In genomic region chr3:172696357-172696756, GRCh38 we compare ENCODE assay signal across 1 cellular context.
A peak's percentile ranks its signal among the peaks of the same experiment; 100 is the strongest.
TF ChIP-seq lines count a peak whose summit lies in the region.

No MANE protein-coding gene starts in this region.

TF ChIP-seq in HepG2, 621 proteins besides CTCF, POLR2A, EP300 and RAD21 (continued from another document and continues in another):
- TF ChIP-seq ZNF597 (CRISPR knock-in tag; IDR thresholded peaks at IDR 0.05) (no peak), ZNF3 (CRISPR knock-in tag; IDR thresholded peaks at IDR 0.05) (0 out of 2 replicates have a peak, but pooled peaks have one; percentile 48), SOX5 (CRISPR knock-in tag; IDR thresholded peaks at IDR 0.05; ENCODE audit: borderline replicate concordance) (peak; percentile 99), NFIC (IDR thresholded peaks at IDR 0.05; ENCODE audit: low read length) (peak; percentile 82; the same call in 1 of the 2 replicates), ZNF790 (CRISPR knock-in tag; IDR thresholded peaks at IDR 0.05; ENCODE audit: borderline replicate concordance) (no peak), ZNF841 (CRISPR knock-in tag; IDR thresholded peaks at IDR 0.05; ENCODE audit: borderline replicate concordance) (no peak), SOX6 (IDR thresholded peaks at IDR 0.05) (no peak), SOX6 (CRISPR knock-in tag; IDR thresholded peaks at IDR 0.05) (peak; percentile 99), DNMT1 (CRISPR knock-in tag; IDR thresholded peaks at IDR 0.05) (no peak), ZXDC (CRISPR knock-in tag; IDR thresholded peaks at IDR 0.05) (no peak), ZNF567 (CRISPR knock-in tag; IDR thresholded peaks at IDR 0.05; ENCODE audit: borderline replicate concordance) (no peak), ZNF569 (CRISPR knock-in tag; IDR thresholded peaks at IDR 0.05; ENCODE audit: borderline replicate concordance) (no peak), MEIS2 (CRISPR knock-in tag; IDR thresholded peaks at IDR 0.05) (no peak), ZZZ3 (CRISPR knock-in tag; IDR thresholded peaks at IDR 0.05; ENCODE audit: borderline replicate concordance) (no peak), RBFOX2 (IDR thresholded peaks at IDR 0.05; ENCODE audit: low read depth, low read length) (0 out of 2 replicates have a peak, but pooled peaks have one; percentile 25), ZNF343 (CRISPR knock-in tag; IDR thresholded peaks at IDR 0.05) (no peak), NR3C1 (CRISPR knock-in tag; IDR thresholded peaks at IDR 0.05) (no peak), JDP2 (CRISPR knock-in tag; IDR thresholded peaks at IDR 0.05; ENCODE audit: borderline replicate concordance) (no peak), PLRG1 (conservative IDR thresholded peaks at IDR 0.05) (no peak), ZFP62 (CRISPR knock-in tag; IDR thresholded peaks at IDR 0.05) (no peak), HNRNPL (IDR thresholded peaks at IDR 0.05; ENCODE audit: low read depth, low read length) (no peak), THRA (CRISPR knock-in tag; IDR thresholded peaks at IDR 0.05; ENCODE audit: borderline replicate concordance) (peak; percentile 88; the same call in 1 of the 2 replicates), ZNF616 (CRISPR knock-in tag; IDR thresholded peaks at IDR 0.05; ENCODE audit: low read depth) (no peak), ZNF563 (CRISPR knock-in tag; IDR thresholded peaks at IDR 0.05) (no peak), ZNF20 (CRISPR knock-in tag; IDR thresholded peaks at IDR 0.05) (no peak), GTF2F1 (IDR thresholded peaks at IDR 0.05; ENCODE audit: low read length) (no peak), HBP1 (CRISPR knock-in tag; IDR thresholded peaks at IDR 0.05; ENCODE audit: low read depth) (no peak), RELA (CRISPR knock-in tag; IDR thresholded peaks at IDR 0.05) (no peak), SOX13 (IDR thresholded peaks at IDR 0.05) (peak; percentile 89), SOX13 (CRISPR knock-in tag; conservative IDR thresholded peaks at IDR 0.05 in 1 of 2, IDR thresholded peaks at IDR 0.05 in 1 of 2) (peak in 1 of 2 experiments; percentile 100; a peak in 2 of 4 replicates), FOXK2 (IDR thresholded peaks at IDR 0.05) (no peak), BORCS8-MEF2B (CRISPR knock-in tag; IDR thresholded peaks at IDR 0.05) (no peak), ZNF446 (CRISPR knock-in tag; IDR thresholded peaks at IDR 0.05) (no peak), SAP130 (CRISPR knock-in tag; IDR thresholded peaks at IDR 0.05; ENCODE audit: low read depth) (peak; percentile 76)
- TF ChIP-seq, protein P1, sequence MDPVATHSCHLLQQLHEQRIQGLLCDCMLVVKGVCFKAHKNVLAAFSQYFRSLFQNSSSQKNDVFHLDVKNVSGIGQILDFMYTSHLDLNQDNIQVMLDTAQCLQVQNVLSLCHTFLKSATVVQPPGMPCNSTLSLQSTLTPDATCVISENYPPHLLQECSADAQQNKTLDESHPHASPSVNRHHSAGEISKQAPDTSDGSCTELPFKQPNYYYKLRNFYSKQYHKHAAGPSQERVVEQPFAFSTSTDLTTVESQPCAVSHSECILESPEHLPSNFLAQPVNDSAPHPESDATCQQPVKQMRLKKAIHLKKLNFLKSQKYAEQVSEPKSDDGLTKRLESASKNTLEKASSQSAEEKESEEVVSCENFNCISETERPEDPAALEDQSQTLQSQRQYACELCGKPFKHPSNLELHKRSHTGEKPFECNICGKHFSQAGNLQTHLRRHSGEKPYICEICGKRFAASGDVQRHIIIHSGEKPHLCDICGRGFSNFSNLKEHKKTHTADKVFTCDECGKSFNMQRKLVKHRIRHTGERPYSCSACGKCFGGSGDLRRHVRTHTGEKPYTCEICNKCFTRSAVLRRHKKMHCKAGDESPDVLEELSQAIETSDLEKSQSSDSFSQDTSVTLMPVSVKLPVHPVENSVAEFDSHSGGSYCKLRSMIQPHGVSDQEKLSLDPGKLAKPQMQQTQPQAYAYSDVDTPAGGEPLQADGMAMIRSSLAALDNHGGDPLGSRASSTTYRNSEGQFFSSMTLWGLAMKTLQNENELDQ (CRISPR knock-in tag; IDR thresholded peaks at IDR 0.05; ENCODE audit: borderline replicate concordance): no peak
- TF ChIP-seq, protein P2, sequence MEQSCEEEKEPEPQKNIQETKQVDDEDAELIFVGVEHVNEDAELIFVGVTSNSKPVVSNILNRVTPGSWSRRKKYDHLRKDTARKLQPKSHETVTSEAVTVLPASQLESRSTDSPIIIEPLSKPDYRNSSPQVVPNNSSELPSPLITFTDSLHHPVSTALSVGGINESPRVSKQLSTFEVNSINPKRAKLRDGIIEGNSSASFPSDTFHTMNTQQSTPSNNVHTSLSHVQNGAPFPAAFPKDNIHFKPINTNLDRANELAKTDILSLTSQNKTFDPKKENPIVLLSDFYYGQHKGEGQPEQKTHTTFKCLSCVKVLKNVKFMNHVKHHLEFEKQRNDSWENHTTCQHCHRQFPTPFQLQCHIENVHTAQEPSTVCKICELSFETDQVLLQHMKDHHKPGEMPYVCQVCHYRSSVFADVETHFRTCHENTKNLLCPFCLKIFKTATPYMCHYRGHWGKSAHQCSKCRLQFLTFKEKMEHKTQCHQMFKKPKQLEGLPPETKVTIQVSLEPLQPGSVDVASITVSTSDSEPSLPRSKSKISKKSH (CRISPR knock-in tag; IDR thresholded peaks at IDR 0.05; ENCODE audit: borderline replicate concordance): no peak
- TF ChIP-seq, protein P3, sequence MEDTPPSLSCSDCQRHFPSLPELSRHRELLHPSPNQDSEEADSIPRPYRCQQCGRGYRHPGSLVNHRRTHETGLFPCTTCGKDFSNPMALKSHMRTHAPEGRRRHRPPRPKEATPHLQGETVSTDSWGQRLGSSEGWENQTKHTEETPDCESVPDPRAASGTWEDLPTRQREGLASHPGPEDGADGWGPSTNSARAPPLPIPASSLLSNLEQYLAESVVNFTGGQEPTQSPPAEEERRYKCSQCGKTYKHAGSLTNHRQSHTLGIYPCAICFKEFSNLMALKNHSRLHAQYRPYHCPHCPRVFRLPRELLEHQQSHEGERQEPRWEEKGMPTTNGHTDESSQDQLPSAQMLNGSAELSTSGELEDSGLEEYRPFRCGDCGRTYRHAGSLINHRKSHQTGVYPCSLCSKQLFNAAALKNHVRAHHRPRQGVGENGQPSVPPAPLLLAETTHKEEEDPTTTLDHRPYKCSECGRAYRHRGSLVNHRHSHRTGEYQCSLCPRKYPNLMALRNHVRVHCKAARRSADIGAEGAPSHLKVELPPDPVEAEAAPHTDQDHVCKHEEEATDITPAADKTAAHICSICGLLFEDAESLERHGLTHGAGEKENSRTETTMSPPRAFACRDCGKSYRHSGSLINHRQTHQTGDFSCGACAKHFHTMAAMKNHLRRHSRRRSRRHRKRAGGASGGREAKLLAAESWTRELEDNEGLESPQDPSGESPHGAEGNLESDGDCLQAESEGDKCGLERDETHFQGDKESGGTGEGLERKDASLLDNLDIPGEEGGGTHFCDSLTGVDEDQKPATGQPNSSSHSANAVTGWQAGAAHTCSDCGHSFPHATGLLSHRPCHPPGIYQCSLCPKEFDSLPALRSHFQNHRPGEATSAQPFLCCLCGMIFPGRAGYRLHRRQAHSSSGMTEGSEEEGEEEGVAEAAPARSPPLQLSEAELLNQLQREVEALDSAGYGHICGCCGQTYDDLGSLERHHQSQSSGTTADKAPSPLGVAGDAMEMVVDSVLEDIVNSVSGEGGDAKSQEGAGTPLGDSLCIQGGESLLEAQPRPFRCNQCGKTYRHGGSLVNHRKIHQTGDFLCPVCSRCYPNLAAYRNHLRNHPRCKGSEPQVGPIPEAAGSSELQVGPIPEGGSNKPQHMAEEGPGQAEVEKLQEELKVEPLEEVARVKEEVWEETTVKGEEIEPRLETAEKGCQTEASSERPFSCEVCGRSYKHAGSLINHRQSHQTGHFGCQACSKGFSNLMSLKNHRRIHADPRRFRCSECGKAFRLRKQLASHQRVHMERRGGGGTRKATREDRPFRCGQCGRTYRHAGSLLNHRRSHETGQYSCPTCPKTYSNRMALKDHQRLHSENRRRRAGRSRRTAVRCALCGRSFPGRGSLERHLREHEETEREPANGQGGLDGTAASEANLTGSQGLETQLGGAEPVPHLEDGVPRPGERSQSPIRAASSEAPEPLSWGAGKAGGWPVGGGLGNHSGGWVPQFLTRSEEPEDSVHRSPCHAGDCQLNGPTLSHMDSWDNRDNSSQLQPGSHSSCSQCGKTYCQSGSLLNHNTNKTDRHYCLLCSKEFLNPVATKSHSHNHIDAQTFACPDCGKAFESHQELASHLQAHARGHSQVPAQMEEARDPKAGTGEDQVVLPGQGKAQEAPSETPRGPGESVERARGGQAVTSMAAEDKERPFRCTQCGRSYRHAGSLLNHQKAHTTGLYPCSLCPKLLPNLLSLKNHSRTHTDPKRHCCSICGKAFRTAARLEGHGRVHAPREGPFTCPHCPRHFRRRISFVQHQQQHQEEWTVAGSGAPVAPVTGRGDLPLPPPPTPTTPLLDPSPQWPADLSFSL (CRISPR knock-in tag; IDR thresholded peaks at IDR 0.05): no peak
- TF ChIP-seq, protein P4, sequence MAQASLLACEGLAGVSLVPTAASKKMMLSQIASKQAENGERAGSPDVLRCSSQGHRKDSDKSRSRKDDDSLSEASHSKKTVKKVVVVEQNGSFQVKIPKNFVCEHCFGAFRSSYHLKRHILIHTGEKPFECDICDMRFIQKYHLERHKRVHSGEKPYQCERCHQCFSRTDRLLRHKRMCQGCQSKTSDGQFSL (CRISPR knock-in tag; IDR thresholded peaks at IDR 0.05): no peak
- TF ChIP-seq, protein P5, sequence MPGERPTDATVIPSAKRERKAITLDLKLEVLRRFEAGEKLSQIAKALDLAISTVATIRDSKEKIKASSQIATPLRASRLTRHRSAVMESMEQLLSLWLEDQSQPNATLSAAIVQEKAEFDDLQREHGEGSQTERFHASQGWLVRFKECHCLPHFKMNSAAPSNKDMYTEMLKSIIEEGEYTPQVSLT (CRISPR knock-in tag; IDR thresholded peaks at IDR 0.05; ENCODE audit: borderline replicate concordance, low read depth): no peak
- TF ChIP-seq, protein P6, sequence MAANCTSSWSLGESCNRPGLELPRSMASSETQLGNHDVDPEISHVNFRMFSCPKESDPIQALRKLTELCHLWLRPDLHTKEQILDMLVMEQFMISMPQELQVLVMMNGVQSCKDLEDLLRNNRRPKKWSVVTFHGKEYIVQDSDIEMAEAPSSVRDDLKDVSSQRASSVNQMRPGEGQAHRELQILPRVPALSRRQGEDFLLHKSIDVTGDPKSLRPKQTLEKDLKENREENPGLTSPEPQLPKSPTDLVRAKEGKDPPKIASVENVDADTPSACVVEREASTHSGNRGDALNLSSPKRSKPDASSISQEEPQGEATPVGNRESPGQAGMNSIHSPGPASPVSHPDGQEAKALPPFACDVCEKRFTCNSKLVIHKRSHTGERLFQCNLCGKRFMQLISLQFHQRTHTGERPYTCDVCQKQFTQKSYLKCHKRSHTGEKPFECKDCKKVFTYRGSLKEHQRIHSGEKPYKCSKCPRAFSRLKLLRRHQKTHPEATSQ (CRISPR knock-in tag; IDR thresholded peaks at IDR 0.05; ENCODE audit: borderline replicate concordance): no peak
